In the genomic region with DNA sequence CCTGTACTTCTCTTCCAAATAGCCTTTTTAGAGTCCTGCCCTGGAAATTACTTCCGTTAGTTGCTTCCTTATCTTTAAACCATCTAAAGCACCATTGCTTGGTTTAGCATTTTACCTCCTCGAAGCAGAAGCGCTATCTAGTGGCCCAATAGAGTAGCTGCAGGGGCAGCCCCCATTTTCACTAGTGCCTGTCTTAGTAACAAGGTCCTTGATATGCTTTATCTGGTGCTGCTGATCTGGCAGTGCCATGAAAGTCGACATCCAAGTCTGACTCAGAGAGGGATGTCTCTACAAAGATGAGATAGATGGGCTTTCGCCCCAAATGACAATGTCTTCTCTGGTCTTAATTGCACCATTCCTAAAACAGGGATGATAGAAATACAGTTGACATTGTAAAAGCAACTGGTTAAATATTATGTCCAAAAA, we compare ENCODE assay signal across 8 cellular contexts. TPM values are rescaled to one million over a fixed set of nuclear protein-coding genes. Genes with fewer than 3 reads are reported as not detected.
DNase-seq lines count a peak whose midpoint lies in the region; TF ChIP-seq lines count a peak whose summit lies in the region.

No MANE protein-coding gene starts in this region.

- no peaks in the 10 kb centered on the region for H3K79me1 ChIP-seq in mesendoderm (ENCODE audit: low read length)

- no peak overlapping the region for H3K4me3 ChIP-seq in cardiac muscle cell
- no peak overlapping the region for H3K4me3 ChIP-seq in HL-60 (replicated peaks; ENCODE audit: insufficient read depth, low read length)
- H3K4me3 ChIP-seq in mesendoderm (ENCODE audit: low read length), result no peak overlapping the region

- H3K18ac ChIP-seq in mesendoderm (ENCODE audit: low read length), result no peak overlapping the region

- TF ChIP-seq CTCF in cardiac muscle cell (IDR thresholded peaks at IDR 0.05; ENCODE audit: low read depth, low read length), result peak; percentile 74
- TF ChIP-seq CTCF in HL-60 (IDR thresholded peaks at IDR 0.05; ENCODE audit: insufficient read depth, low read length), result peak; percentile 93

- DNase-seq in cardiac muscle cell (ENCODE audit: low read depth in 1 of 2, low spot score in 1 of 2), result peak; percentile 61 to 68
- DNase-seq in cardiac septum (ENCODE audit: low spot score), result no peak
- peak; percentile 65 to 79 for DNase-seq in HL-60 (ENCODE audit: low read depth in 1 of 2, low spot score in 1 of 2)
- peak; percentile 84 for DNase-seq in NCI-H82 (lab: John Stamatoyannopoulos, UW)
- peak; percentile 63 to 65 for DNase-seq in activated CD4-positive, alpha-beta T cell treated with anti-CD3 and anti-CD28 coated beads, Interleukin-2, amount 50 U/mL, for 4 hours
- peak; percentile 79 for DNase-seq in ecto neural progenitor cell (ENCODE audit: low spot score)
- peak; percentile 94 for DNase-seq in mesendoderm
- DNase-seq in stimulated activated CD8-positive, alpha-beta memory T cell treated with anti-CD3 and anti-CD28 coated beads, Interleukin-4, amount 100 ng/mL, for 1 hour (ENCODE audit: low read depth in 2 of 2, low spot score in 1 of 2), result peak; percentile 21 to 37

- H3K4me2 ChIP-seq in mesendoderm (ENCODE audit: low read length), result no peak overlapping the region

- H2AK5ac ChIP-seq in mesendoderm (ENCODE audit: low read length), result no peak overlapping the region

- H3K4ac ChIP-seq in mesendoderm (ENCODE audit: low read depth, low read length), result no peak overlapping the region

- H4K5ac ChIP-seq in mesendoderm (ENCODE audit: low read length), result no peak overlapping the region

- no peak overlapping the region for H3K27ac ChIP-seq in cardiac muscle cell
- no peak overlapping the region for H3K27ac ChIP-seq in HL-60 (replicated peaks)
- no peak overlapping the region for H3K27ac ChIP-seq in mesendoderm (ENCODE audit: low read depth, low read length)

- no peaks in the 10 kb centered on the region for H3K27me3 ChIP-seq in cardiac muscle cell
- H3K27me3 ChIP-seq in HL-60 (ENCODE audit: insufficient read depth, poor library complexity, severe bottlenecking), result peaks cover 3% of the 10 kb centered on the region
- H3K27me3 ChIP-seq in mesendoderm (ENCODE audit: insufficient read depth, low read length, poor library complexity), result no peaks in the 10 kb centered on the region

- no peaks in the 10 kb centered on the region for H3K79me2 ChIP-seq in mesendoderm (ENCODE audit: control insufficient read depth, insufficient read depth, low read length)

- no peak overlapping the region for H2BK15ac ChIP-seq in mesendoderm (replicated peaks; ENCODE audit: low read depth)

- no peak overlapping the region for H2BK120ac ChIP-seq in mesendoderm (ENCODE audit: low read depth, low read length)

- no peak overlapping the region for H2BK5ac ChIP-seq in mesendoderm (ENCODE audit: low read length)

- no peak overlapping the region for H4K8ac ChIP-seq in mesendoderm (ENCODE audit: low read depth, low read length)

- no peak overlapping the region for H3K56ac ChIP-seq in mesendoderm (ENCODE audit: low read length)

- intact Hi-C loops in cardiac septum (cut with DNase I), result no loop called here

- no CpG with 5 or more reads among the region's 5 CpGs for WGBS in mesendoderm (ENCODE audit: extremely low coverage, insufficient coverage, low lambda C conversion rate)

- H3K36me3 ChIP-seq in cardiac muscle cell (no peaks in the 10 kb centered on the region), mesendoderm (ENCODE audit: control insufficient read depth, insufficient read depth, low read length) (no peaks in the 10 kb centered on the region)

- no peaks in the 10 kb centered on the region for H3K4me1 ChIP-seq in cardiac muscle cell (ENCODE audit: low read depth)
- H3K4me1 ChIP-seq in mesendoderm (ENCODE audit: control insufficient read depth, low read depth, low read length), result no peaks in the 10 kb centered on the region

- H3K9ac ChIP-seq in mesendoderm (ENCODE audit: low read length), result no peak overlapping the region

- no peaks in the 10 kb centered on the region for H3K9me3 ChIP-seq in cardiac muscle cell (ENCODE audit: low read depth)

- no peak overlapping the region for H3K23ac ChIP-seq in mesendoderm (ENCODE audit: low read length)

RNA-seq across cellular contexts. Expression of gene CIT, which starts 25.0 kb away (rescaled TPM):
- total RNA-seq in cardiac muscle cell, result 3.9 and 30.3 TPM in 2 replicates
- 1.4 and 12.7 TPM in 2 replicates for polyA plus RNA-seq in cardiac muscle cell
- total RNA-seq in cardiac septum, result 0.86 TPM
- 12.7 TPM for polyA plus RNA-seq in mesendoderm (2013, experiment 1 of 2)
- polyA plus RNA-seq in mesendoderm (2013, experiment 2 of 2), result 12.0 TPM
